ENCODE assay signal across 19 cellular contexts in genomic region chr19:7312816-7313215, GRCh38. TPM values are rescaled to one million over a fixed set of nuclear protein-coding genes. Genes with fewer than 3 reads are reported as not detected.
A peak's percentile ranks its signal among the peaks of the same experiment; 100 is the strongest.
DNase-seq lines count a peak whose midpoint lies in the region; ATAC-seq, FAIRE-seq and TF ChIP-seq lines count a peak whose summit lies in the region.
"Had no signal": no experiment of that assay in that cellular context is flagged by ENCODE, and none has a peak within 500 bp of the region (broad histone marks: within the 10 kb centered on the region; RNA-seq: fewer than 3 reads in every experiment).

No MANE protein-coding gene starts in this region.

- H3K36me3 ChIP-seq in heart right ventricle (no peaks in the 10 kb centered on the region), left ventricle myocardium inferior (no peaks in the 10 kb centered on the region), H1 (ENCODE audit: control insufficient read depth in 2 of 4, insufficient read depth in 4 of 4, low read length in 3 of 4) (no peaks in the 10 kb centered on the region), neuronal stem cell (replicated peaks in 1 of 2; ENCODE audit: control insufficient read depth in 2 of 2, insufficient read depth in 2 of 2, low read length in 2 of 2) (no peaks in the 10 kb centered on the region)
- H3K36me3 ChIP-seq: HAP-1 had no signal

- no peak for FAIRE-seq in H1 (lab: Jason Lieb, UNC)
- FAIRE-seq: D721Med, G401.6, GM12891 had no signal

- H2BK5ac ChIP-seq in H1 (ENCODE audit: low read depth, low read length) (no peak overlapping the region), neuronal stem cell (ENCODE audit: low read length) (no peak overlapping the region)

- H2BK20ac ChIP-seq in H1 (ENCODE audit: low read length), result peak overlapping the region; percentile 32; the same call in 1 of the 2 replicates

- peak overlapping the region; percentile 22; the same call in 1 of the 2 replicates for H4K8ac ChIP-seq in H1 (ENCODE audit: extremely low read depth, insufficient read depth, low read length)
- H4K8ac ChIP-seq in neuronal stem cell (ENCODE audit: low read depth, low read length), result no peak overlapping the region

- no peak for TF ChIP-seq EP300 in H1 (IDR thresholded peaks at IDR 0.05; ENCODE audit: borderline replicate concordance in 1 of 2, low read depth in 2 of 2, low read length in 2 of 2)

- no peaks in the 10 kb centered on the region for H3K27me3 Mint-ChIP-seq in activated T-helper 17 cell treated with anti-CD3 and anti-CD28 coated beads, Interleukin-2, amount 50 U/mL, for 72 hours

- H2AK5ac ChIP-seq in H1 (ENCODE audit: low read depth, low read length), result no peak overlapping the region
- H2AK5ac ChIP-seq in neuronal stem cell (ENCODE audit: low read depth, low read length), result peak overlapping the region; percentile 26

- no peak overlapping the region for H2BK120ac ChIP-seq in H1 (replicated peaks; ENCODE audit: low read depth, low read length)
- H2BK120ac ChIP-seq in neuronal stem cell (ENCODE audit: low read depth, low read length), result no peak overlapping the region

- H3K4ac ChIP-seq in H1 (replicated peaks; ENCODE audit: insufficient read length, low read depth, low read length), result no peak overlapping the region
- no peak overlapping the region for H3K4ac ChIP-seq in neuronal stem cell (ENCODE audit: low read length)

- no peak for TF ChIP-seq RAD21 in H1 (IDR thresholded peaks at IDR 0.05 in 1 of 2, conservative IDR thresholded peaks at IDR 0.05 in 1 of 2; ENCODE audit: low read depth in 2 of 2, low read length in 2 of 2)

- H4K5ac ChIP-seq in H1 (ENCODE audit: insufficient read length, low read depth, low read length), result no peak overlapping the region

- H3K27me3 ChIP-seq in heart right ventricle, result no peaks in the 10 kb centered on the region
- no peaks in the 10 kb centered on the region for H3K27me3 ChIP-seq in left ventricle myocardium inferior (ENCODE audit: low read depth)
- H3K27me3 ChIP-seq in H1 (replicated peaks in 1 of 4; ENCODE audit: control insufficient read depth in 3 of 4, extremely low read depth in 1 of 4, insufficient read depth in 3 of 4, low read length in 3 of 4), result no peaks in the 10 kb centered on the region
- H3K27me3 ChIP-seq in neuronal stem cell (ENCODE audit: control insufficient read depth in 3 of 3, insufficient read depth in 3 of 3, low read depth in 1 of 3, low read length in 3 of 3), result no peaks in the 10 kb centered on the region

- H3K4me1 ChIP-seq in heart right ventricle (no peaks in the 10 kb centered on the region), left ventricle myocardium inferior (no peaks in the 10 kb centered on the region), H1 (replicated peaks in 1 of 4; ENCODE audit: control insufficient read depth in 3 of 4, insufficient read depth in 4 of 4, low read length in 3 of 4) (no peaks in the 10 kb centered on the region), neuronal stem cell (ENCODE audit: control insufficient read depth in 2 of 2, insufficient read depth in 1 of 2, low read depth in 1 of 2, low read length in 2 of 2) (no peaks in the 10 kb centered on the region)
- H3K4me1 ChIP-seq: HAP-1 had no signal

- H3K9ac ChIP-seq in H1 (replicated peaks in 1 of 4; ENCODE audit: extremely low read depth in 1 of 4, low read depth in 3 of 4, low read length in 3 of 4), result no peak overlapping the region
- no peak overlapping the region for H3K9ac ChIP-seq in neuronal stem cell (ENCODE audit: low read depth, low read length, poor library complexity)

- H3K4me3 ChIP-seq in heart right ventricle (no peak overlapping the region), left ventricle myocardium inferior (no peak overlapping the region), H1 (ENCODE audit: extremely low read depth in 1 of 4, insufficient read depth in 2 of 4, low read depth in 3 of 4, low read length in 4 of 4) (no peak overlapping the region), neuronal stem cell (ENCODE audit: low read length in 2 of 2) (no peak overlapping the region)
- H3K4me3 ChIP-seq: HAP-1 had no signal

- H3K18ac ChIP-seq in H1 (ENCODE audit: extremely low read depth, low read length) (no peak overlapping the region), neuronal stem cell (ENCODE audit: low read length) (no peak overlapping the region)

- no peaks in the 10 kb centered on the region for H4K20me1 ChIP-seq in H1 (replicated peaks in 1 of 2; ENCODE audit: control insufficient read depth in 1 of 2, insufficient read depth in 2 of 2, low read length in 2 of 2)

- no peak for TF ChIP-seq POLR2A in H1 (IDR thresholded peaks at IDR 0.05; ENCODE audit: control extremely low read depth in 1 of 2, low read depth in 2 of 2, low read length in 2 of 2)

- H3K4me2 ChIP-seq in H1 (ENCODE audit: insufficient read depth in 1 of 2, low read depth in 2 of 2, low read length in 2 of 2) (no peak overlapping the region), neuronal stem cell (ENCODE audit: insufficient read depth, low read length, poor library complexity, severe bottlenecking) (no peak overlapping the region)

- DNase-seq in heart right ventricle, result peak in 1 of 2 donors; percentile 10
- no peak for DNase-seq in left ventricle myocardium inferior
- DNase-seq in H1 (ENCODE audit: low read depth in 1 of 2, low spot score in 2 of 2), result no peak
- DNase-seq in neuronal stem cell (ENCODE audit: low spot score), result no peak
- no peak for DNase-seq in HK-2 (ENCODE audit: unreplicated experiment)
- no peak for DNase-seq in NCI-H2029 (lab: John Stamatoyannopoulos, UW)
- DNase-seq: CD8-positive, alpha-beta T cell; COR-L47; DMS153; DMS79 treated with DMSO at 0.1 percent for 48 hours; EL; GOT3 had no signal

- no peak overlapping the region for H4K91ac ChIP-seq in H1 (replicated peaks; ENCODE audit: insufficient read length, low read length)
- no peak overlapping the region for H4K91ac ChIP-seq in neuronal stem cell (ENCODE audit: low read depth, low read length, poor library complexity)

- H2AFZ ChIP-seq in H1 (ENCODE audit: low read length), result no peak overlapping the region; the same call in 1 of the 2 replicates
- H2AFZ ChIP-seq in neuronal stem cell (ENCODE audit: low read length), result no peak overlapping the region

- H2BK12ac ChIP-seq in H1 (ENCODE audit: low read depth, low read length), result no peak overlapping the region
- H2BK12ac ChIP-seq in neuronal stem cell (ENCODE audit: low read length), result no peak overlapping the region

- H3K4me1 Mint-ChIP-seq in activated T-helper 17 cell treated with anti-CD3 and anti-CD28 coated beads, Interleukin-2, amount 50 U/mL, for 72 hours, result no peaks in the 10 kb centered on the region

- peak in 5 of 8 donors; percentile 44 to 83 (median 59) for ATAC-seq in heart right ventricle
- no peak for ATAC-seq in activated T-helper 17 cell treated with anti-CD3 and anti-CD28 coated beads, Interleukin-2, amount 50 U/mL, for 72 hours (replicated peaks)
- ATAC-seq: CD8-positive, alpha-beta T cell had no signal

- H3K23ac ChIP-seq in H1 (ENCODE audit: insufficient read length) (no peak overlapping the region), neuronal stem cell (ENCODE audit: low read depth, low read length, poor library complexity) (peak overlapping the region; percentile 55)

- POLR2A ChIA-PET in H1 (lab: Charles Lee; ENCODE audit: partially characterized antibody), result no interaction called here

- TF ChIP-seq CTCF in heart right ventricle (IDR thresholded peaks at IDR 0.05) (no peak), left ventricle myocardium inferior (IDR thresholded peaks at IDR 0.05; ENCODE audit: borderline replicate concordance) (no peak), H1 (IDR thresholded peaks at IDR 0.05; ENCODE audit: control extremely low read depth in 1 of 3, insufficient read depth in 1 of 3, low read depth in 1 of 3, low read length in 3 of 3) (no peak)

- intact Hi-C loops in heart right ventricle (cut with DNase I), result no loop called here
- intact Hi-C loops in left ventricle myocardium inferior (cut with micrococcal nuclease), result no loop called here

- no peaks in the 10 kb centered on the region; the same call in 1 of the 2 replicates for H3K23me2 ChIP-seq in H1 (ENCODE audit: low read depth, low read length)

- no peaks in the 10 kb centered on the region for H3K79me2 ChIP-seq in H1 (ENCODE audit: control insufficient read depth in 1 of 2, insufficient read depth in 2 of 2, low read length in 2 of 2)

- H3K79me1 ChIP-seq in H1 (ENCODE audit: low read depth, low read length) (no peaks in the 10 kb centered on the region), neuronal stem cell (ENCODE audit: low read depth, low read length) (no peaks in the 10 kb centered on the region)

- H3K27ac ChIP-seq in heart right ventricle (peak overlapping the region in 2 of 10 donors; percentile 19 to 35), left ventricle myocardium inferior (replicated peaks) (no peak overlapping the region), H1 (ENCODE audit: low read depth, low read length) (no peak overlapping the region), neuronal stem cell (replicated peaks; ENCODE audit: low read length) (no peak overlapping the region)
- H3K27ac ChIP-seq: 22Rv1 had no signal

- H3K56ac ChIP-seq in H1 (replicated peaks; ENCODE audit: insufficient read length, low read depth, low read length), result no peak overlapping the region

- H3K9me3 Mint-ChIP-seq in activated T-helper 17 cell treated with anti-CD3 and anti-CD28 coated beads, Interleukin-2, amount 50 U/mL, for 72 hours, result no peaks in the 10 kb centered on the region

- 46 to 68% methylated on average over 7 of the region's 7 CpGs for WGBS in heart right ventricle, 2 donors
- WGBS in H1 (ENCODE audit: extremely low coverage in 1 of 2, insufficient coverage in 1 of 2, insufficient read length in 1 of 2, insufficient replicate concordance in 2 of 2, low coverage in 1 of 2, low lambda C conversion rate in 2 of 2, missing lambda C conversion rate in 1 of 2), 2 experiments, result 86% methylated on average over 7 of the region's 7 CpGs; no CpG with 5 or more reads in 1 of the 2 experiments
- WGBS in neuronal stem cell (ENCODE audit: extremely low coverage in 2 of 2, insufficient read length in 2 of 2, insufficient replicate concordance in 1 of 2), 2 donors, result no CpG with 5 or more reads among the region's 7 CpGs

- no peak overlapping the region for H3K4me3 Mint-ChIP-seq in activated T-helper 17 cell treated with anti-CD3 and anti-CD28 coated beads, Interleukin-2, amount 50 U/mL, for 72 hours
- H3K4me3 Mint-ChIP-seq: CD14-positive monocyte; CD8-positive, alpha-beta T cell had no signal

- H3K14ac ChIP-seq in H1 (ENCODE audit: insufficient read length) (no peak overlapping the region), neuronal stem cell (ENCODE audit: low read length) (no peak overlapping the region)

- H2BK15ac ChIP-seq in H1 (ENCODE audit: low read length) (no peak overlapping the region), neuronal stem cell (ENCODE audit: low read length) (no peak overlapping the region)

- CTCF ChIA-PET in H1 (lab: Charles Lee; ENCODE audit: partially characterized antibody), result interaction anchor here (0.6 to 1.3 kb wide), 4 partner anchors 14 to 153 kb away, joined by 3 to 5 read pairs (median 3); no protein-coding TSS in a partner anchor

- H3K9me3 ChIP-seq in heart right ventricle (peaks cover 0 to 9% (median 0%) of the 10 kb centered on the region in 11 donors), left ventricle myocardium inferior (replicated peaks) (peaks cover 10% of the 10 kb centered on the region), H1 (ENCODE audit: insufficient read depth in 2 of 2, low read depth in 1 of 2, low read length in 1 of 2) (no peaks in the 10 kb centered on the region; a peak in 1 of 4 replicates), neuronal stem cell (replicated peaks in 1 of 2; ENCODE audit: control insufficient read depth in 2 of 2, insufficient read depth in 1 of 2, low read depth in 1 of 2, low read length in 2 of 2) (peaks cover 0 to 3% of the 10 kb centered on the region in 2 donors)
- H3K9me3 ChIP-seq: HAP-1 had no signal

- no peak overlapping the region for H3K27ac Mint-ChIP-seq in activated T-helper 17 cell treated with anti-CD3 and anti-CD28 coated beads, Interleukin-2, amount 50 U/mL, for 72 hours
- H3K27ac Mint-ChIP-seq: CD14-positive monocyte; CD8-positive, alpha-beta T cell had no signal

- H3K36me3 Mint-ChIP-seq in activated T-helper 17 cell treated with anti-CD3 and anti-CD28 coated beads, Interleukin-2, amount 50 U/mL, for 72 hours (ENCODE audit: low read depth), result no peaks in the 10 kb centered on the region
- H3K36me3 Mint-ChIP-seq: CD14-positive monocyte; CD8-positive, alpha-beta T cell had no signal

RNA-seq across cellular contexts. Expression of gene INSR, which starts 18.6 kb away (rescaled TPM):
- total RNA-seq in heart right ventricle (100 to 1,000 TPM in 6 of 10 donors, 10 to 100 TPM in 4; 68.9 to 157 (median 103) TPM), left ventricle myocardium inferior (85.3 TPM)
- polyA plus RNA-seq in heart right ventricle (10 to 100 TPM; 20.2 to 36.6 TPM), H1 (2011; rRNA removed) (13.1 and 23.0 TPM in 2 replicates)
- total RNA-seq in H1 (2021; fragmentation: NEBNext Ultra II Directional; extraction: Animal tissue kit (Norgen Biotek cat#: 25700)), result 48.7 and 51.0 TPM in 2 replicates
- polyA plus RNA-seq in H1 (2011; cell fraction: cytosol; rRNA removed), result 14.0 TPM
- 67.6 TPM for polyA plus RNA-seq in H1 (2011; cell fraction: nucleus; rRNA removed)
- 19.9 to 25.1 TPM (median 21.9 TPM) in 4 replicates for polyA plus RNA-seq in H1 (2012, experiment 1 of 2)
- polyA plus RNA-seq in H1 (2012, experiment 2 of 2), result 2.9 TPM
- 21.5 TPM for polyA plus RNA-seq in H1 (2013, experiment 1 of 2)
- 20.9 TPM for polyA plus RNA-seq in H1 (2013, experiment 2 of 2)
- 137 and 179 TPM in 2 replicates for polyA minus RNA-seq in H1 (2011; rRNA and poly(A)+ RNA removed)
- polyA minus RNA-seq in H1 (2011; cell fraction: cytosol; rRNA and poly(A)+ RNA removed), result 53.8 TPM
- 71.7 TPM for polyA minus RNA-seq in H1 (2011; cell fraction: nucleus; rRNA and poly(A)+ RNA removed)
- polyA plus RNA-seq in neuronal stem cell (2013, experiment 1 of 2), result 5.0 TPM
- 5.4 TPM for polyA plus RNA-seq in neuronal stem cell (2013, experiment 2 of 2)
- 1 to 10 TPM in 1 of 2 donors, under 1 TPM in 1; 0.69 to 5.0 TPM for total RNA-seq in activated T-helper 17 cell treated with anti-CD3 and anti-CD28 coated beads, Interleukin-2, amount 50 U/mL, for 72 hours

RNA-seq across cellular contexts. Expression of gene ARHGEF18, which starts 35.9 kb away (rescaled TPM):
- total RNA-seq in heart right ventricle (10 to 100 TPM in 2 of 10 donors, 1 to 10 TPM in 8; 4.8 to 13.3 (median 8.7) TPM), left ventricle myocardium inferior (8.3 TPM)
- polyA plus RNA-seq in heart right ventricle (1 to 10 TPM; 5.7 to 6.1 TPM), H1 (2011; rRNA removed) (12.2 and 17.4 TPM in 2 replicates)
- total RNA-seq in H1 (2021; fragmentation: NEBNext Ultra II Directional; extraction: Animal tissue kit (Norgen Biotek cat#: 25700)), result 35.9 and 36.8 TPM in 2 replicates
- polyA plus RNA-seq in H1 (2011; cell fraction: cytosol; rRNA removed), result 17.4 TPM
- polyA plus RNA-seq in H1 (2011; cell fraction: nucleus; rRNA removed), result 25.3 TPM
- 20.2 to 26.9 TPM (median 23.4 TPM) in 4 replicates for polyA plus RNA-seq in H1 (2012, experiment 1 of 2)
- polyA plus RNA-seq in H1 (2012, experiment 2 of 2), result 17.9 TPM
- polyA plus RNA-seq in H1 (2013, experiment 1 of 2), result 17.7 TPM
- 17.2 TPM for polyA plus RNA-seq in H1 (2013, experiment 2 of 2)
- 8.3 and 9.1 TPM in 2 replicates for polyA minus RNA-seq in H1 (2011; rRNA and poly(A)+ RNA removed)
- polyA minus RNA-seq in H1 (2011; cell fraction: cytosol; rRNA and poly(A)+ RNA removed), result 20.8 TPM
- 15.8 TPM for polyA minus RNA-seq in H1 (2011; cell fraction: nucleus; rRNA and poly(A)+ RNA removed)
- polyA plus RNA-seq in neuronal stem cell (2013, experiment 1 of 2), result 15.2 TPM
- polyA plus RNA-seq in neuronal stem cell (2013, experiment 2 of 2), result 16.1 TPM
- 10 to 100 TPM; 47.8 to 58.6 TPM for total RNA-seq in activated T-helper 17 cell treated with anti-CD3 and anti-CD28 coated beads, Interleukin-2, amount 50 U/mL, for 72 hours
